In the genomic region with DNA sequence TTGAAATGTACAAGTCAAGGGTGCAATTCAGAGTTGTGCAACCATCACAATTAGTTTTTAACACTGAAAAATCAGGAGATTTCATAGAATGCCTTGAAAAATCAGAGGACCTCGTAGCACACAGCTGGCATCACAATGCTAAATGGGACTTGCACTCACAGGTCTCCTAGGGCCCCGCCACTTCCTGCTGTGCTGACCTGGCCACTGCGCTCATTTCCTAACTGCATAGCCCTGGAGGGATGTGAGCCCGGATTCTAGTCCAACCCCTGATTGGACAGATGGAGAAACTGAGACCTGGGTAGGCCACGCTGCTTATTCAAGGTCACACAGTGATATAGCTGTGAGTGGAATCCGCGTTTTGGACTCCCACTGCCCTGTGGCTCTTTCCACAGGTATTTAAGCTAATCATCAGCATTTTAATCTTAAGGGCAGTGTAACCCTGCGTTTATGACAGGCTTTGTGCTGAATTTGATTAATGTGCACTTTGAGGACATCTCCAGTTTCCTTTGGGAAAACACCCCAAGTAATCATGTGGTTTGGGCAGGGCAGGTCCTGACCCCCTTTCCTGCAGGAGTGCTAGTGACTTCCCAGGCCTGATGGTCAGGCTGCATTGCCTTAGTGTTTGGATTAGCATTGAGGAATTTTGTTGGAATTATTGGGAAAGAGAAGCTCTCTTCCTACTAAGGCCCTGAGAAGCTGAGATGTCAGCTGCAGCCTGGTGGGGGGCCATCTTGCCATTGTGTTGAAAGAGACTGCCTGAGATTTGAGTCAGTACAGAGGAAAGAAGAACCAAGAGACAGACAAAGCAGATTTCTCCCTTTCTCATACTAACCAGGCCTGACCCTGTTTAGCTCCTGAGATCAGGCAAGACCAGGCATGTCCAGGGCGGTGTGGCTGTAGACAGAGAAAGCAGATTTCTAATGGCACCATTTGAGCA, we compare ENCODE assay signal across 11 cellular contexts. TPM values are rescaled to one million over a fixed set of nuclear protein-coding genes. Genes with fewer than 3 reads are reported as not detected.
DNase-seq lines count a peak whose midpoint lies in the region; ATAC-seq, FAIRE-seq and TF ChIP-seq lines count a peak whose summit lies in the region.
"Had no signal": no experiment of that assay in that cellular context is flagged by ENCODE, and none has a peak within 500 bp of the region (broad histone marks: within the 10 kb centered on the region; RNA-seq: fewer than 3 reads in every experiment).

No MANE protein-coding gene starts in this region.

- peaks cover 2% of the 10 kb centered on the region for H3K36me3 Mint-ChIP-seq in astrocyte (ENCODE audit: low read depth, unreplicated experiment)

- no peaks in the 10 kb centered on the region for H3K9me3 Mint-ChIP-seq in astrocyte (ENCODE audit: unreplicated experiment)
- H3K9me3 Mint-ChIP-seq: T-helper 2 cell treated with Interferon-gamma antibody and Interleukin-4, amounts not matched to agents 5 μg/mL and 100 μg/mL, for 36 hours had no signal

- ATAC-seq in HG02571 (IDR thresholded peaks at IDR 0.05; ENCODE audit: unreplicated experiment) (peak; percentile 60), HG02588 (IDR thresholded peaks at IDR 0.05; ENCODE audit: unreplicated experiment) (no peak), GM19324 (IDR thresholded peaks at IDR 0.05; ENCODE audit: low FRiP score, unreplicated experiment) (no peak), left ventricle myocardium superior (no peak)

- peak overlapping the region; percentile 36 for H3K27ac ChIP-seq in astrocyte (ENCODE audit: low read depth, low read length)
- H3K27ac ChIP-seq in liver (ENCODE audit: low read depth in 1 of 2, low read length in 2 of 2) = no peak overlapping the region

- H3K4me1 Mint-ChIP-seq in astrocyte (ENCODE audit: low read depth, unreplicated experiment) = peaks cover 24% of the 10 kb centered on the region

- DNase-seq in GM12892 (ENCODE audit: insufficient read length) (no peak), astrocyte (ENCODE audit: low read depth) (no peak), RPMI8226 (no peak), left ventricle myocardium superior (no peak)
- DNase-seq: activated T-cell treated with anti-CD3 and anti-CD28 coated beads, Interleukin-2, amount 50 U/mL, for 48 hours; NCI-H2227 treated with DMSO at 0.1 percent for 48 hours had no signal

- FAIRE-seq in GM12892 (lab: Jason Lieb, UNC) (peak; percentile 27), astrocyte (lab: Jason Lieb, UNC) (no peak)

- 71% methylated on average over 9 of the region's 9 CpGs for WGBS in liver

- peaks cover 19% of the 10 kb centered on the region for H3K27me3 Mint-ChIP-seq in astrocyte (ENCODE audit: low read depth, unreplicated experiment)

- H3K36me3 ChIP-seq in astrocyte (ENCODE audit: insufficient read depth, low read length) = no peaks in the 10 kb centered on the region
- no peaks in the 10 kb centered on the region for H3K36me3 ChIP-seq in liver (ENCODE audit: control insufficient read depth in 4 of 4, insufficient read depth in 3 of 4, low read depth in 1 of 4, low read length in 3 of 4)

- H3K27ac Mint-ChIP-seq in astrocyte (ENCODE audit: unreplicated experiment) = peak overlapping the region; percentile 82
- H3K27ac Mint-ChIP-seq: T-helper 2 cell treated with Interferon-gamma antibody and Interleukin-4, amounts not matched to agents 5 μg/mL and 100 μg/mL, for 36 hours had no signal

- H3K4me2 ChIP-seq in astrocyte (ENCODE audit: low read length) = no peak overlapping the region

- no peak overlapping the region for H3K4me3 ChIP-seq in astrocyte (ENCODE audit: insufficient read depth, low read depth, low read length)
- H3K4me3 ChIP-seq in liver (ENCODE audit: low read depth in 1 of 3, low read length in 3 of 3) = no peak overlapping the region

- no peaks in the 10 kb centered on the region for H4K20me1 ChIP-seq in astrocyte (ENCODE audit: insufficient read depth, low read length)

- no peak overlapping the region for H3K9ac ChIP-seq in astrocyte (ENCODE audit: low read length)
- H3K9ac ChIP-seq in liver (ENCODE audit: low read depth in 1 of 2, low read length in 2 of 2) = no peak overlapping the region

- TF ChIP-seq CTCF in astrocyte (IDR thresholded peaks at IDR 0.05; ENCODE audit: insufficient read depth, low read depth, low read length) (no peak), liver (IDR thresholded peaks at IDR 0.05; ENCODE audit: low read depth, low read length, missing input control) (no peak)

- peak overlapping the region; percentile 12 for H2AFZ ChIP-seq in astrocyte (ENCODE audit: low read depth, low read length)

- peak overlapping the region; percentile 65 for H3K4me3 Mint-ChIP-seq in astrocyte (ENCODE audit: unreplicated experiment)
- H3K4me3 Mint-ChIP-seq: T-helper 2 cell treated with Interferon-gamma antibody and Interleukin-4, amounts not matched to agents 5 μg/mL and 100 μg/mL, for 36 hours had no signal

- TF ChIP-seq RAD21 in liver (IDR thresholded peaks at IDR 0.05) = no peak

- no peak for TF ChIP-seq POLR2A in GM12892 (IDR thresholded peaks at IDR 0.05; ENCODE audit: low read depth, low read length)

- no peaks in the 10 kb centered on the region for H3K27me3 ChIP-seq in astrocyte (ENCODE audit: insufficient read depth, low read length)
- peaks cover 0 to 3% (median 0%) of the 10 kb centered on the region in 4 donors for H3K27me3 ChIP-seq in liver (ENCODE audit: control insufficient read depth in 4 of 4, insufficient read depth in 4 of 4, low read length in 3 of 4)

- H3K4me1 ChIP-seq in astrocyte (ENCODE audit: insufficient read depth, low read length) = peaks cover 19% of the 10 kb centered on the region
- H3K4me1 ChIP-seq in liver (ENCODE audit: control insufficient read depth in 4 of 4, insufficient read depth in 4 of 4, low read length in 3 of 4) = peaks cover 0 to 7% (median 2%) of the 10 kb centered on the region in 4 donors

- no peaks in the 10 kb centered on the region for H3K9me3 ChIP-seq in astrocyte (ENCODE audit: insufficient read depth, low read depth, low read length)
- no peaks in the 10 kb centered on the region for H3K9me3 ChIP-seq in liver (ENCODE audit: control insufficient read depth in 4 of 4, low read length in 3 of 4)

- intact Hi-C loops in left ventricle myocardium superior (cut with micrococcal nuclease) = loop anchor here (5.0 kb wide), 2 partner anchors 40 to 280 kb away; no protein-coding TSS in a partner anchor

- H3K79me2 ChIP-seq in astrocyte (ENCODE audit: insufficient read depth, low read length) = no peaks in the 10 kb centered on the region

TF ChIP-seq in liver, 16 proteins besides CTCF, POLR2A, EP300 and RAD21:
- TF ChIP-seq, protein P1, sequence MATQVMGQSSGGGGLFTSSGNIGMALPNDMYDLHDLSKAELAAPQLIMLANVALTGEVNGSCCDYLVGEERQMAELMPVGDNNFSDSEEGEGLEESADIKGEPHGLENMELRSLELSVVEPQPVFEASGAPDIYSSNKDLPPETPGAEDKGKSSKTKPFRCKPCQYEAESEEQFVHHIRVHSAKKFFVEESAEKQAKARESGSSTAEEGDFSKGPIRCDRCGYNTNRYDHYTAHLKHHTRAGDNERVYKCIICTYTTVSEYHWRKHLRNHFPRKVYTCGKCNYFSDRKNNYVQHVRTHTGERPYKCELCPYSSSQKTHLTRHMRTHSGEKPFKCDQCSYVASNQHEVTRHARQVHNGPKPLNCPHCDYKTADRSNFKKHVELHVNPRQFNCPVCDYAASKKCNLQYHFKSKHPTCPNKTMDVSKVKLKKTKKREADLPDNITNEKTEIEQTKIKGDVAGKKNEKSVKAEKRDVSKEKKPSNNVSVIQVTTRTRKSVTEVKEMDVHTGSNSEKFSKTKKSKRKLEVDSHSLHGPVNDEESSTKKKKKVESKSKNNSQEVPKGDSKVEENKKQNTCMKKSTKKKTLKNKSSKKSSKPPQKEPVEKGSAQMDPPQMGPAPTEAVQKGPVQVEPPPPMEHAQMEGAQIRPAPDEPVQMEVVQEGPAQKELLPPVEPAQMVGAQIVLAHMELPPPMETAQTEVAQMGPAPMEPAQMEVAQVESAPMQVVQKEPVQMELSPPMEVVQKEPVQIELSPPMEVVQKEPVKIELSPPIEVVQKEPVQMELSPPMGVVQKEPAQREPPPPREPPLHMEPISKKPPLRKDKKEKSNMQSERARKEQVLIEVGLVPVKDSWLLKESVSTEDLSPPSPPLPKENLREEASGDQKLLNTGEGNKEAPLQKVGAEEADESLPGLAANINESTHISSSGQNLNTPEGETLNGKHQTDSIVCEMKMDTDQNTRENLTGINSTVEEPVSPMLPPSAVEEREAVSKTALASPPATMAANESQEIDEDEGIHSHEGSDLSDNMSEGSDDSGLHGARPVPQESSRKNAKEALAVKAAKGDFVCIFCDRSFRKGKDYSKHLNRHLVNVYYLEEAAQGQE (IDR thresholded peaks at IDR 0.05) = no peak
- TF ChIP-seq NR2F2 (IDR thresholded peaks at IDR 0.05) (peak; percentile 22), YY1 (IDR thresholded peaks at IDR 0.05) (no peak), EGR1 (IDR thresholded peaks at IDR 0.05; ENCODE audit: low read depth in 2 of 2) (no peak), HNF4G (IDR thresholded peaks at IDR 0.05) (no peak)

RNA-seq across cellular contexts. Expression of a gene that starts 36.2 kb away (rescaled TPM):
- polyA plus RNA-seq in GM12892 (2012; ENCODE audit: missing spikeins) = 8.5 TPM
- total RNA-seq in astrocyte (164 and 206 TPM in 2 replicates), liver (under 1 TPM in 1 of 2 donors, not detected in 1; 0.17 TPM), left ventricle myocardium superior (6.8 TPM)
- under 1 TPM; 0.04 to 0.18 TPM for polyA plus RNA-seq in liver

RNA-seq across cellular contexts. Expression of a gene that starts 57.0 kb away (rescaled TPM):
- not detected for polyA plus RNA-seq in GM12892 (2012; ENCODE audit: missing spikeins)
- total RNA-seq in astrocyte = 0.26 and 0.59 TPM in 2 replicates
- not detected for total RNA-seq in liver
- not detected for polyA plus RNA-seq in liver
- 285 TPM for total RNA-seq in left ventricle myocardium superior

Comparison
In these comparisons a context has a peak if more than half of its experiments do, and no peak if none do; other contexts are left out.
1. RNA of a gene that starts 36.2 kb away (total RNA-seq): 164 to 206 TPM in astrocyte; 6.8 TPM in left ventricle myocardium superior (single experiment) and 0.17 TPM in liver; every median in the first group is over 10 times any median in the second.
2. RNA of a gene that starts 57.0 kb away (total RNA-seq): 285 TPM in left ventricle myocardium superior (single experiment); 0.26 to 0.59 TPM in astrocyte and not detected in liver; every median in the first group is over 100 times any median in the second.